Comparison of ENCODE assay signal across 10 cellular contexts in the genomic region with DNA sequence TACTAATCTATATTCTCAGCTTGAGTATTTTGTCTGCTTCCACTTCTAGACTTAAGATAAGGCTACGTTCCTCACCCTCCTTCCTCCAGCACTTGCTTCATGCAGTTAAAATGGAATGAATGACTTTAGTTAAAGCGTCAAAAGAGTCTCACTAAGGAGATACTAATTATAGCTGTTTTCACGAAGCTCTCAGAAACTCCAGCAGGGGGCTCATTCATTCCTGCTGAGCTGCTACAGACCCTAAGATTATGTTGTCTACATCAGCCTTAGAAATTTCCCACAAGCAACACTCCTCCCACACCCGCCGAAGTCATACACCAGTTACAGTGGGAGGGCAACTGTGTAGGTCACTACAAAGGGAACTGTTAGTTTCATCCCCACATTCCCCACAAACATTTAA. TPM values are rescaled to one million over a fixed set of nuclear protein-coding genes. Genes with fewer than 3 reads are reported as not detected.
DNase-seq lines count a peak whose midpoint lies in the region; ATAC-seq and TF ChIP-seq lines count a peak whose summit lies in the region.
"Had no signal": no experiment of that assay in that cellular context is flagged by ENCODE, and none has a peak within 500 bp of the region (broad histone marks: within the 10 kb centered on the region; RNA-seq: fewer than 3 reads in every experiment).

No MANE protein-coding gene starts in this region.

- peaks cover 3% of the 10 kb centered on the region for H3K27me3 ChIP-seq in osteoblast (ENCODE audit: insufficient read depth, low read length)
- H3K27me3 ChIP-seq: BLaER1 had no signal

- no peak overlapping the region for H3K27ac Mint-ChIP-seq in activated CD4-positive, alpha-beta T cell treated with anti-CD3 and anti-CD28 coated beads for 36 hours

- H3K4me2 ChIP-seq in osteoblast (ENCODE audit: insufficient read depth, low read length): no peak overlapping the region
- H3K4me2 ChIP-seq: BLaER1 had no signal

- POLR2A ChIA-PET in activated CD4-positive, alpha-beta T cell treated with anti-CD3 and anti-CD28 coated beads for 36 hours (lab: Charles Lee): no interaction called here

- H3K4me1 ChIP-seq in osteoblast (ENCODE audit: insufficient read depth, low read length): peaks cover 8% of the 10 kb centered on the region

- H3K79me2 ChIP-seq in osteoblast (ENCODE audit: insufficient read depth, low read length): no peaks in the 10 kb centered on the region

- CTCF ChIA-PET in activated CD4-positive, alpha-beta T cell treated with anti-CD3 and anti-CD28 coated beads for 36 hours (lab: Charles Lee): interaction anchor here (0.6 kb wide), 1 partner anchor 14 kb away, joined by 4 read pairs; no protein-coding TSS in a partner anchor

- H3K27ac ChIP-seq in osteoblast (ENCODE audit: low read depth, low read length): no peak overlapping the region
- no peak overlapping the region for H3K27ac ChIP-seq in caudate nucleus (ENCODE audit: low read depth, low read length)
- H3K27ac ChIP-seq: BLaER1 had no signal

- H2AFZ ChIP-seq in osteoblast (ENCODE audit: low read length): no peak overlapping the region

- peaks cover 5% of the 10 kb centered on the region for H3K9me3 Mint-ChIP-seq in activated CD4-positive, alpha-beta T cell treated with anti-CD3 and anti-CD28 coated beads for 36 hours (ENCODE audit: low read depth)

- no peaks in the 10 kb centered on the region for H4K20me1 ChIP-seq in osteoblast (ENCODE audit: insufficient read depth, low read length)
- H4K20me1 ChIP-seq: BLaER1 had no signal

- TF ChIP-seq CTCF in cardiac fibroblast (IDR thresholded peaks at IDR 0.05; ENCODE audit: low read depth, low read length) (peak; percentile 40), osteoblast (IDR thresholded peaks at IDR 0.05; ENCODE audit: extremely low read depth, low read depth, low read length) (peak; percentile 51)

- peaks cover 19% of the 10 kb centered on the region for H3K27me3 Mint-ChIP-seq in activated CD4-positive, alpha-beta T cell treated with anti-CD3 and anti-CD28 coated beads for 36 hours

- peaks cover 2% of the 10 kb centered on the region for H3K36me3 Mint-ChIP-seq in activated CD4-positive, alpha-beta T cell treated with anti-CD3 and anti-CD28 coated beads for 36 hours (ENCODE audit: low read depth)

- no peak overlapping the region for H3K4me3 Mint-ChIP-seq in activated CD4-positive, alpha-beta T cell treated with anti-CD3 and anti-CD28 coated beads for 36 hours

- DNase-seq in NCI-H524 (lab: John Stamatoyannopoulos, UW) (peak; percentile 19 to 59), NCI-H524 treated with DMSO at 0.1 percent for 48 hours (lab: John Stamatoyannopoulos, UW) (no peak), NCI-H1417 (lab: John Stamatoyannopoulos, UW) (peak in 2 of 3 experiments; percentile 50 to 79), cardiac fibroblast (ENCODE audit: low read depth in 2 of 2) (peak; percentile 52 to 65), osteoblast (ENCODE audit: insufficient read length, low spot score, missing footprints) (peak; percentile 58), caudate nucleus (lab: John Stamatoyannopoulos, UW) (no peak)
- no peak for DNase-seq in activated CD4-positive, alpha-beta T cell treated with anti-CD3 and anti-CD28 coated beads for 36 hours

- ATAC-seq in GM19467 (IDR thresholded peaks at IDR 0.05; ENCODE audit: unreplicated experiment): no peak
- ATAC-seq in activated CD4-positive, alpha-beta T cell treated with anti-CD3 and anti-CD28 coated beads for 36 hours: no peak
- ATAC-seq: activated CD4-positive, CD25-positive, alpha-beta regulatory T cell treated with anti-CD3 and anti-CD28 coated beads, Interleukin-2, amount 50 U/mL, for 24 hours had no signal

- H3K36me3 ChIP-seq in osteoblast (ENCODE audit: insufficient read depth, low read length): no peaks in the 10 kb centered on the region
- H3K36me3 ChIP-seq: BLaER1 had no signal

- H3K4me3 ChIP-seq in cardiac fibroblast (replicated peaks in 1 of 2; ENCODE audit: low read depth in 2 of 2, low read length in 2 of 2) (no peak overlapping the region), osteoblast (ENCODE audit: insufficient read depth, low read length) (no peak overlapping the region)
- H3K4me3 ChIP-seq: BLaER1 had no signal

- no peaks in the 10 kb centered on the region for H3K9me3 ChIP-seq in osteoblast (ENCODE audit: low read depth, low read length)

- intact Hi-C loops in activated CD4-positive, alpha-beta T cell treated with anti-CD3 and anti-CD28 coated beads for 36 hours (cut with DNase I, micrococcal nuclease): no loop called here

- H3K4me1 Mint-ChIP-seq in activated CD4-positive, alpha-beta T cell treated with anti-CD3 and anti-CD28 coated beads for 36 hours: no peaks in the 10 kb centered on the region

RNA-seq across cellular contexts. Expression of a gene that starts 57.0 kb away (rescaled TPM):
- total RNA-seq in osteoblast: 40.5 and 41.0 TPM in 2 replicates
- under 1 TPM; 0.32 to 0.66 TPM for total RNA-seq in activated CD4-positive, alpha-beta T cell treated with anti-CD3 and anti-CD28 coated beads for 36 hours

Comparison
In these comparisons a context has a peak if more than half of its experiments do, and no peak if none do; other contexts are left out.
1. DNase-seq: peak in NCI-H524 (2 of 2), NCI-H1417 (2 of 3), cardiac fibroblast (2 of 2) and osteoblast (single experiment); none in NCI-H524 treated with DMSO at 0.1 percent for 48 hours (single experiment), caudate nucleus (0 of 61) and activated CD4-positive, alpha-beta T cell treated with anti-CD3 and anti-CD28 coated beads for 36 hours (single experiment).
2. RNA of a gene that starts 57.0 kb away (total RNA-seq): 40.5 to 41.0 TPM in osteoblast; 0.32 to 0.66 TPM in activated CD4-positive, alpha-beta T cell treated with anti-CD3 and anti-CD28 coated beads for 36 hours; every median in the first group is over 10 times any median in the second.